Comparison of ENCODE assay signal across 1 cellular context in genomic region chr2:60808330-60808801, GRCh38.
TF ChIP-seq lines count a peak whose summit lies in the region.

No MANE protein-coding gene starts in this region.

TF ChIP-seq in H1, 55 proteins besides CTCF, POLR2A, EP300 and RAD21:
- peak; percentile 92 for TF ChIP-seq MAX (IDR thresholded peaks at IDR 0.05)
- TF ChIP-seq E2F6 (IDR thresholded peaks at IDR 0.05) = peak; percentile 99
- no peak for TF ChIP-seq BCL11A (IDR thresholded peaks at IDR 0.05; ENCODE audit: low read depth in 2 of 2, low read length in 2 of 2)
